In the genomic region with DNA sequence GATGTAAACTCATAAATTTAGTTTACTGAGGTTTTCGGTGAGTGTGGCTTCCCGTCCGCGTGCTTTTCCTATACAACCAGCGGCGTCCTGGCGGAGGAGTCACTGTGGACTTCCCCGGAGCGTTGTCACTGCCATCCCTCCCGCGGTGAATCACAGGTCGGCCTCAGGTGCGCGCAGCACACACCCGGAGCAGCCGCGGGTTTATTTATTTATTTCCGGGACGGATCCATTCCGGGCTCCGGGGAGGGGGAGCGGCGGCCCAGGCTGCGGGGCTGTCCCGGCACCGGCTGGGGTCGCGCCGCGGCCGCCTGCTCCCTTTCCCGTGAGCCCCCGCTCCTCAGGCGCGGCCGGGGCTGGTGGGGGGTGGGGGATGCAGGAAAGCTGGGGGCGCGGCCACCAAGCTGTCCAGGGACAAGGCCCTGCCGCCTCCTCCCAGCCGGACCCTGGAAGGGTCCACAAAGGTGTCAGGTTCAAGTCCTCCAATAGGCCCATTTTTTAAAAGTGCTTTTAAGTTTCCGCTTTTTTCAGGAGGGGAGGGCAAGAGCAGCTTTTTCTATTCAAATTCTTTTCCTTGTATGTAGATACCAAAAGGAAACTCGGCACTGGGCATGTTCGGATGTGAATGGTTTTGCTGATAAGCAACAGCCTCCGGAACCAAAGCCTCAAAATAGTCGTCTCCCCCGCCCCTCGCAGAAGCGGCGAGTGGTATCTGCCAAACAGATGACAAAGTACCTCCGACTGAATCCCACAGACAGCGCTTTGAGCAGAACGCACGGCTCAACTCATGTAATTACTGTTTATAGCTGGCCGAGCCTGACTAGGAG, we compare ENCODE assay signal across 1 cellular context.
TF ChIP-seq lines count a peak whose summit lies in the region.

No MANE protein-coding gene starts in this region.

TF ChIP-seq in HepG2, 621 proteins besides CTCF, POLR2A, EP300 and RAD21 (continued from another document and continues in another):
- TF ChIP-seq, protein P1, sequence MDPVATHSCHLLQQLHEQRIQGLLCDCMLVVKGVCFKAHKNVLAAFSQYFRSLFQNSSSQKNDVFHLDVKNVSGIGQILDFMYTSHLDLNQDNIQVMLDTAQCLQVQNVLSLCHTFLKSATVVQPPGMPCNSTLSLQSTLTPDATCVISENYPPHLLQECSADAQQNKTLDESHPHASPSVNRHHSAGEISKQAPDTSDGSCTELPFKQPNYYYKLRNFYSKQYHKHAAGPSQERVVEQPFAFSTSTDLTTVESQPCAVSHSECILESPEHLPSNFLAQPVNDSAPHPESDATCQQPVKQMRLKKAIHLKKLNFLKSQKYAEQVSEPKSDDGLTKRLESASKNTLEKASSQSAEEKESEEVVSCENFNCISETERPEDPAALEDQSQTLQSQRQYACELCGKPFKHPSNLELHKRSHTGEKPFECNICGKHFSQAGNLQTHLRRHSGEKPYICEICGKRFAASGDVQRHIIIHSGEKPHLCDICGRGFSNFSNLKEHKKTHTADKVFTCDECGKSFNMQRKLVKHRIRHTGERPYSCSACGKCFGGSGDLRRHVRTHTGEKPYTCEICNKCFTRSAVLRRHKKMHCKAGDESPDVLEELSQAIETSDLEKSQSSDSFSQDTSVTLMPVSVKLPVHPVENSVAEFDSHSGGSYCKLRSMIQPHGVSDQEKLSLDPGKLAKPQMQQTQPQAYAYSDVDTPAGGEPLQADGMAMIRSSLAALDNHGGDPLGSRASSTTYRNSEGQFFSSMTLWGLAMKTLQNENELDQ (CRISPR knock-in tag; IDR thresholded peaks at IDR 0.05; ENCODE audit: borderline replicate concordance), result no peak
- TF ChIP-seq ZNF33B (CRISPR knock-in tag; IDR thresholded peaks at IDR 0.05) (no peak), ZKSCAN5 (CRISPR knock-in tag; IDR thresholded peaks at IDR 0.05) (no peak), ZNF180 (CRISPR knock-in tag; IDR thresholded peaks at IDR 0.05; ENCODE audit: borderline replicate concordance, low read depth) (no peak), ZNF3 (CRISPR knock-in tag; IDR thresholded peaks at IDR 0.05) (no peak), U2AF1 (optimal IDR thresholded peaks at IDR 0.05; ENCODE audit: low read depth, low read length) (peak; percentile 24), ZNF20 (CRISPR knock-in tag; IDR thresholded peaks at IDR 0.05) (no peak), ZSCAN25 (CRISPR knock-in tag; IDR thresholded peaks at IDR 0.05) (no peak), ZNF790 (CRISPR knock-in tag; IDR thresholded peaks at IDR 0.05; ENCODE audit: borderline replicate concordance) (no peak), TAF15 (IDR thresholded peaks at IDR 0.05; ENCODE audit: low read depth, low read length, poor library complexity, severe bottlenecking) (no peak), U2AF2 (IDR thresholded peaks at IDR 0.05; ENCODE audit: low read depth, low read length) (no peak), NCOR1 (IDR thresholded peaks at IDR 0.05; ENCODE audit: borderline replicate concordance, low read length) (peak; percentile 72; the same call in 1 of the 2 replicates), SUZ12 (IDR thresholded peaks at IDR 0.05; ENCODE audit: low read depth, low read length) (no peak), FLYWCH1 (CRISPR knock-in tag; IDR thresholded peaks at IDR 0.05) (no peak)
- TF ChIP-seq, protein P2, sequence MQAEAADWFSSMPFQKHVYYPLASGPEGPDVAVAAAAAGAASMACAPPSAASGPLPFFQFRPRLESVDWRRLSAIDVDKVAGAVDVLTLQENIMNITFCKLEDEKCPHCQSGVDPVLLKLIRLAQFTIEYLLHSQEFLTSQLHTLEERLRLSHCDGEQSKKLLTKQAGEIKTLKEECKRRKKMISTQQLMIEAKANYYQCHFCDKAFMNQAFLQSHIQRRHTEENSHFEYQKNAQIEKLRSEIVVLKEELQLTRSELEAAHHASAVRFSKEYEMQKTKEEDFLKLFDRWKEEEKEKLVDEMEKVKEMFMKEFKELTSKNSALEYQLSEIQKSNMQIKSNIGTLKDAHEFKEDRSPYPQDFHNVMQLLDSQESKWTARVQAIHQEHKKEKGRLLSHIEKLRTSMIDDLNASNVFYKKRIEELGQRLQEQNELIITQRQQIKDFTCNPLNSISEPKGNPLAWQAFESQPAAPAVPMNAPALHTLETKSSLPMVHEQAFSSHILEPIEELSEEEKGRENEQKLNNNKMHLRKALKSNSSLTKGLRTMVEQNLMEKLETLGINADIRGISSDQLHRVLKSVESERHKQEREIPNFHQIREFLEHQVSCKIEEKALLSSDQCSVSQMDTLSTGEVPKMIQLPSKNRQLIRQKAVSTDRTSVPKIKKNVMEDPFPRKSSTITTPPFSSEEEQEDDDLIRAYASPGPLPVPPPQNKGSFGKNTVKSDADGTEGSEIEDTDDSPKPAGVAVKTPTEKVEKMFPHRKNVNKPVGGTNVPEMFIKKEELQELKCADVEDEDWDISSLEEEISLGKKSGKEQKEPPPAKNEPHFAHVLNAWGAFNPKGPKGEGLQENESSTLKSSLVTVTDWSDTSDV (CRISPR knock-in tag; IDR thresholded peaks at IDR 0.05), result no peak
- TF ChIP-seq, protein P3, sequence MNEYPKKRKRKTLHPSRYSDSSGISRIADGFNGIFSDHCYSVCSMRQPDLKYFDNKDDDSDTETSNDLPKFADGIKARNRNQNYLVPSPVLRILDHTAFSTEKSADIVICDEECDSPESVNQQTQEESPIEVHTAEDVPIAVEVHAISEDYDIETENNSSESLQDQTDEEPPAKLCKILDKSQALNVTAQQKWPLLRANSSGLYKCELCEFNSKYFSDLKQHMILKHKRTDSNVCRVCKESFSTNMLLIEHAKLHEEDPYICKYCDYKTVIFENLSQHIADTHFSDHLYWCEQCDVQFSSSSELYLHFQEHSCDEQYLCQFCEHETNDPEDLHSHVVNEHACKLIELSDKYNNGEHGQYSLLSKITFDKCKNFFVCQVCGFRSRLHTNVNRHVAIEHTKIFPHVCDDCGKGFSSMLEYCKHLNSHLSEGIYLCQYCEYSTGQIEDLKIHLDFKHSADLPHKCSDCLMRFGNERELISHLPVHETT (CRISPR knock-in tag; conservative IDR thresholded peaks at IDR 0.05), result peak; percentile 75; the same call in 1 of the 2 replicates
- TF ChIP-seq, protein P4, sequence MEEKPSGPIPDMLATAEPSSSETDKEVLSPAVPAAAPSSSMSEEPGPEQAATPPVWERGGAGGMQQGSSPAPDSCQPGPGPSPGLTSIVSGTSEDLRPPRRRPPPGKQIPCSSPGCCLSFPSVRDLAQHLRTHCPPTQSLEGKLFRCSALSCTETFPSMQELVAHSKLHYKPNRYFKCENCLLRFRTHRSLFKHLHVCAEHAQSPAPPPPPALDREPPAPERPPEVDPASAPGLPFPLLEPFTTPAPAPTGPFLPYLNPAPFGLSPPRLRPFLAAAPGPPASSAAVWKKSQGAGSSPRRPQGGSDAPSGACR (CRISPR knock-in tag; IDR thresholded peaks at IDR 0.05), result 0 out of 2 replicates have a peak, but pooled peaks have one; percentile 16
- TF ChIP-seq, protein P5, sequence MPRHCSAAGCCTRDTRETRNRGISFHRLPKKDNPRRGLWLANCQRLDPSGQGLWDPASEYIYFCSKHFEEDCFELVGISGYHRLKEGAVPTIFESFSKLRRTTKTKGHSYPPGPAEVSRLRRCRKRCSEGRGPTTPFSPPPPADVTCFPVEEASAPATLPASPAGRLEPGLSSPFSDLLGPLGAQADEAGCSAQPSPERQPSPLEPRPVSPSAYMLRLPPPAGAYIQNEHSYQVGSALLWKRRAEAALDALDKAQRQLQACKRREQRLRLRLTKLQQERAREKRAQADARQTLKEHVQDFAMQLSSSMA (CRISPR knock-in tag; IDR thresholded peaks at IDR 0.05), result no peak
- TF ChIP-seq, protein P6, sequence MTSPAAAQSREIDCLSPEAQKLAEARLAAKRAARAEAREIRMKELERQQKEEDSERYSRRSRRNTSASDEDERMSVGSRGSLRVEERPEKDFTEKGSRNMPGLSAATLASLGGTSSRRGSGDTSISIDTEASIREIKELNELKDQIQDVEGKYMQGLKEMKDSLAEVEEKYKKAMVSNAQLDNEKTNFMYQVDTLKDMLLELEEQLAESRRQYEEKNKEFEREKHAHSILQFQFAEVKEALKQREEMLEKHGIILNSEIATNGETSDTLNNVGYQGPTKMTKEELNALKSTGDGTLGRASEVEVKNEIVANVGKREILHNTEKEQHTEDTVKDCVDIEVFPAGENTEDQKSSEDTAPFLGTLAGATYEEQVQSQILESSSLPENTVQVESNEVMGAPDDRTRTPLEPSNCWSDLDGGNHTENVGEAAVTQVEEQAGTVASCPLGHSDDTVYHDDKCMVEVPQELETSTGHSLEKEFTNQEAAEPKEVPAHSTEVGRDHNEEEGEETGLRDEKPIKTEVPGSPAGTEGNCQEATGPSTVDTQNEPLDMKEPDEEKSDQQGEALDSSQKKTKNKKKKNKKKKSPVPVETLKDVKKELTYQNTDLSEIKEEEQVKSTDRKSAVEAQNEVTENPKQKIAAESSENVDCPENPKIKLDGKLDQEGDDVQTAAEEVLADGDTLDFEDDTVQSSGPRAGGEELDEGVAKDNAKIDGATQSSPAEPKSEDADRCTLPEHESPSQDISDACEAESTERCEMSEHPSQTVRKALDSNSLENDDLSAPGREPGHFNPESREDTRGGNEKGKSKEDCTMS (CRISPR knock-in tag; conservative IDR thresholded peaks at IDR 0.05), result no peak
- TF ChIP-seq, protein P7, sequence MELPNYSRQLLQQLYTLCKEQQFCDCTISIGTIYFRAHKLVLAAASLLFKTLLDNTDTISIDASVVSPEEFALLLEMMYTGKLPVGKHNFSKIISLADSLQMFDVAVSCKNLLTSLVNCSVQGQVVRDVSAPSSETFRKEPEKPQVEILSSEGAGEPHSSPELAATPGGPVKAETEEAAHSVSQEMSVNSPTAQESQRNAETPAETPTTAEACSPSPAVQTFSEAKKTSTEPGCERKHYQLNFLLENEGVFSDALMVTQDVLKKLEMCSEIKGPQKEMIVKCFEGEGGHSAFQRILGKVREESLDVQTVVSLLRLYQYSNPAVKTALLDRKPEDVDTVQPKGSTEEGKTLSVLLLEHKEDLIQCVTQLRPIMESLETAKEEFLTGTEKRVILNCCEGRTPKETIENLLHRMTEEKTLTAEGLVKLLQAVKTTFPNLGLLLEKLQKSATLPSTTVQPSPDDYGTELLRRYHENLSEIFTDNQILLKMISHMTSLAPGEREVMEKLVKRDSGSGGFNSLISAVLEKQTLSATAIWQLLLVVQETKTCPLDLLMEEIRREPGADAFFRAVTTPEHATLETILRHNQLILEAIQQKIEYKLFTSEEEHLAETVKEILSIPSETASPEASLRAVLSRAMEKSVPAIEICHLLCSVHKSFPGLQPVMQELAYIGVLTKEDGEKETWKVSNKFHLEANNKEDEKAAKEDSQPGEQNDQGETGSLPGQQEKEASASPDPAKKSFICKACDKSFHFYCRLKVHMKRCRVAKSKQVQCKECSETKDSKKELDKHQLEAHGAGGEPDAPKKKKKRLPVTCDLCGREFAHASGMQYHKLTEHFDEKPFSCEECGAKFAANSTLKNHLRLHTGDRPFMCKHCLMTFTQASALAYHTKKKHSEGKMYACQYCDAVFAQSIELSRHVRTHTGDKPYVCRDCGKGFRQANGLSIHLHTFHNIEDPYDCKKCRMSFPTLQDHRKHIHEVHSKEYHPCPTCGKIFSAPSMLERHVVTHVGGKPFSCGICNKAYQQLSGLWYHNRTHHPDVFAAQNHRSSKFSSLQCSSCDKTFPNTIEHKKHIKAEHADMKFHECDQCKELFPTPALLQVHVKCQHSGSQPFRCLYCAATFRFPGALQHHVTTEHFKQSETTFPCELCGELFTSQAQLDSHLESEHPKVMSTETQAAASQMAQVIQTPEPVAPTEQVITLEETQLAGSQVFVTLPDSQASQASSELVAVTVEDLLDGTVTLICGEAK (IDR thresholded peaks at IDR 0.05), result no peak
- TF ChIP-seq, protein P7 (CRISPR knock-in tag; IDR thresholded peaks at IDR 0.05), result no peak
- TF ChIP-seq, protein P8, sequence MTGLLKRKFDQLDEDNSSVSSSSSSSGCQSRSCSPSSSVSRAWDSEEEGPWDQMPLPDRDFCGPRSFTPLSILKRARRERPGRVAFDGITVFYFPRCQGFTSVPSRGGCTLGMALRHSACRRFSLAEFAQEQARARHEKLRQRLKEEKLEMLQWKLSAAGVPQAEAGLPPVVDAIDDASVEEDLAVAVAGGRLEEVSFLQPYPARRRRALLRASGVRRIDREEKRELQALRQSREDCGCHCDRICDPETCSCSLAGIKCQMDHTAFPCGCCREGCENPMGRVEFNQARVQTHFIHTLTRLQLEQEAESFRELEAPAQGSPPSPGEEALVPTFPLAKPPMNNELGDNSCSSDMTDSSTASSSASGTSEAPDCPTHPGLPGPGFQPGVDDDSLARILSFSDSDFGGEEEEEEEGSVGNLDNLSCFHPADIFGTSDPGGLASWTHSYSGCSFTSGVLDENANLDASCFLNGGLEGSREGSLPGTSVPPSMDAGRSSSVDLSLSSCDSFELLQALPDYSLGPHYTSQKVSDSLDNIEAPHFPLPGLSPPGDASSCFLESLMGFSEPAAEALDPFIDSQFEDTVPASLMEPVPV (CRISPR knock-in tag; IDR thresholded peaks at IDR 0.05), result no peak
- TF ChIP-seq, protein P9, sequence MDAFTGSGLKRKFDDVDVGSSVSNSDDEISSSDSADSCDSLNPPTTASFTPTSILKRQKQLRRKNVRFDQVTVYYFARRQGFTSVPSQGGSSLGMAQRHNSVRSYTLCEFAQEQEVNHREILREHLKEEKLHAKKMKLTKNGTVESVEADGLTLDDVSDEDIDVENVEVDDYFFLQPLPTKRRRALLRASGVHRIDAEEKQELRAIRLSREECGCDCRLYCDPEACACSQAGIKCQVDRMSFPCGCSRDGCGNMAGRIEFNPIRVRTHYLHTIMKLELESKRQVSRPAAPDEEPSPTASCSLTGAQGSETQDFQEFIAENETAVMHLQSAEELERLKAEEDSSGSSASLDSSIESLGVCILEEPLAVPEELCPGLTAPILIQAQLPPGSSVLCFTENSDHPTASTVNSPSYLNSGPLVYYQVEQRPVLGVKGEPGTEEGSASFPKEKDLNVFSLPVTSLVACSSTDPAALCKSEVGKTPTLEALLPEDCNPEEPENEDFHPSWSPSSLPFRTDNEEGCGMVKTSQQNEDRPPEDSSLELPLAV (CRISPR knock-in tag; conservative IDR thresholded peaks at IDR 0.05; ENCODE audit: low read depth), result no peak
